In genomic region chr10:8596929-8597472, GRCh38 we compare ENCODE assay signal across 20 cellular contexts.
"Had no signal": no experiment of that assay in that cellular context is flagged by ENCODE, and none has a peak within 500 bp of the region (broad histone marks: within the 10 kb centered on the region; RNA-seq: fewer than 3 reads in every experiment).

No MANE protein-coding gene starts in this region.

- H3K9me3 ChIP-seq: left ventricle myocardium inferior, right atrium auricular region had no signal

- H3K4me3 Mint-ChIP-seq: activated T-helper 17 cell treated with anti-CD3 and anti-CD28 coated beads, Interleukin-2, amount 50 U/mL, for 72 hours; memory B cell; natural killer cell treated with Interleukin-12 subunit alpha and Interleukin-12 subunit beta and Interleukin-15 and Interleukin-18, amount 100 ng/mL, for 72 hours; stimulated activated naive CD8-positive, alpha-beta T cell treated with anti-CD3 and anti-CD28 coated beads, Interleukin-15, Interleukin-2, amounts not matched to agents 100 ng/mL and 50 ng/mL, for 24 hours; T-cell had no signal

- H3K4me1 Mint-ChIP-seq: activated T-helper 17 cell treated with anti-CD3 and anti-CD28 coated beads, Interleukin-2, amount 50 U/mL, for 72 hours; memory B cell; T-cell had no signal

- H3K27me3 Mint-ChIP-seq: memory B cell had no signal

- DNase-seq: activated CD4-positive, CD25-positive, alpha-beta regulatory T cell treated with anti-CD3 and anti-CD28 coated beads, Interleukin-2, amount 50 U/mL, for 72 hours; activated naive CD4-positive, alpha-beta T cell treated with Interleukin-2 at 50 U/mL for 16 hours; activated T-cell treated with anti-CD3 and anti-CD28 coated beads for 4 hours; anterior cingulate cortex; dorsolateral prefrontal cortex; hippocampal formation; kidney; left ventricle myocardium inferior; stimulated activated CD4-positive, alpha-beta T cell treated with anti-CD3 and anti-CD28 coated beads, Interleukin-15, amount 100 ng/mL, for 24 hours; stimulated activated CD4-positive, alpha-beta T cell treated with anti-CD3 and anti-CD28 coated beads, Interleukin-4, amount 100 ng/mL, for 4 hours; T-cell; T-helper 9 cell had no signal

- FAIRE-seq: kidney had no signal

- H3K9me3 Mint-ChIP-seq: activated T-helper 17 cell treated with anti-CD3 and anti-CD28 coated beads, Interleukin-2, amount 50 U/mL, for 72 hours; memory B cell; natural killer cell treated with Interleukin-12 subunit alpha and Interleukin-12 subunit beta and Interleukin-15 and Interleukin-18, amount 100 ng/mL, for 72 hours; stimulated activated naive CD8-positive, alpha-beta T cell treated with anti-CD3 and anti-CD28 coated beads, Interleukin-15, Interleukin-2, amounts not matched to agents 100 ng/mL and 50 ng/mL, for 24 hours; T-cell had no signal

- H3K27ac Mint-ChIP-seq: activated T-helper 17 cell treated with anti-CD3 and anti-CD28 coated beads, Interleukin-2, amount 50 U/mL, for 72 hours; memory B cell; natural killer cell treated with Interleukin-12 subunit alpha and Interleukin-12 subunit beta and Interleukin-15 and Interleukin-18, amount 100 ng/mL, for 72 hours; stimulated activated naive CD8-positive, alpha-beta T cell treated with anti-CD3 and anti-CD28 coated beads, Interleukin-15, Interleukin-2, amounts not matched to agents 100 ng/mL and 50 ng/mL, for 24 hours; T-cell had no signal

- H3K4me1 ChIP-seq: esophagus muscularis mucosa, left ventricle myocardium inferior, right atrium auricular region had no signal

- H3K36me3 Mint-ChIP-seq: memory B cell; natural killer cell treated with Interleukin-12 subunit alpha and Interleukin-12 subunit beta and Interleukin-15 and Interleukin-18, amount 100 ng/mL, for 72 hours; T-cell had no signal

- H3K36me3 ChIP-seq: cardiac muscle cell, esophagus muscularis mucosa, left ventricle myocardium inferior, right atrium auricular region had no signal

- H3K27me3 ChIP-seq: cardiac muscle cell, esophagus muscularis mucosa, right atrium auricular region had no signal

- H3K27ac ChIP-seq: cardiac muscle cell, dorsolateral prefrontal cortex, esophagus muscularis mucosa, left ventricle myocardium inferior, right atrium auricular region had no signal

- H3K4me3 ChIP-seq: cardiac muscle cell, dorsolateral prefrontal cortex, esophagus muscularis mucosa, left ventricle myocardium inferior, right atrium auricular region, skin epidermis had no signal

- ATAC-seq: activated T-helper 17 cell treated with anti-CD3 and anti-CD28 coated beads, Interleukin-2, amount 50 U/mL, for 72 hours; natural killer cell treated with Interleukin-12 subunit alpha and Interleukin-12 subunit beta and Interleukin-15 and Interleukin-18, amount 100 ng/mL, for 72 hours; T-cell had no signal
